Comparison of ENCODE assay signal across 11 cellular contexts in the genomic region with DNA sequence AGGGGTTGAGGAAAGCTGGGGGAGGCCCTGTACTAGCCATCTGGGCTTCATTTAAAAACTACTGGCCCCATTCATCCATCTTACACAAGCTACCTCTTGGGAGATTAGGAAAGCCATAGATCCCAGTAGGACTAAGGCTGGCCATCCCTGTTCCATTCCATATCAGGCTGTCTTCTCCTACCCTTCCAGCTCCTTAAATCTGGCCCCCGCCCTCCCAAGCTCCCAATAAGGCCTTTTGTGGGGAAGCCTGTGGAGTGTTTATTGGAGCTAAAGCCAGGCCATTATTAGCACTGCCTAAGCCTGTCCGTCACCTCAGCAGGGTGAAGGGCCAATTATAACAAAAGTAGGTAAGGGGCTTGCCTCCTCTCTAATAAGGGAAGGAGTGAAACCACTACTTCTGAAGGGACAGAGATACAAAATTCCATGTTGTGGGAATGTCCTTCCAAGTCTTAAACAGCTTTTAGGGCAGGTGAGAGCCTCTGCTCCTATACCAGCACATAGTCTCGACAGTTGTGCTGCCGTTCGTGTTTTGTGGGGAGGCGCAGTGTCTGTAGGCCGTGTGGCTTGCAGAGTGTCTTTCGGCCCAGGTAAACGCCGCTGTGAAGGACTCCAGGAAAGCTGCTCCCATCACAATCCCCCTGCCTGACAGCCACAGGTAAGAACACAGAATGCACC. TPM values are rescaled to one million over a fixed set of nuclear protein-coding genes. Genes with fewer than 3 reads are reported as not detected.
A peak's percentile ranks its signal among the peaks of the same experiment; 100 is the strongest.
DNase-seq lines count a peak whose midpoint lies in the region; ATAC-seq and TF ChIP-seq lines count a peak whose summit lies in the region.
"Had no signal": no experiment of that assay in that cellular context is flagged by ENCODE, and none has a peak within 500 bp of the region (broad histone marks: within the 10 kb centered on the region; RNA-seq: fewer than 3 reads in every experiment).

No MANE protein-coding gene starts in this region.

- H3K27ac Mint-ChIP-seq in WTC11, result peak overlapping the region; percentile 95

- peaks cover 23 to 28% of the 10 kb centered on the region in 2 experiments; a peak in 3 of 4 replicates for H3K4me1 ChIP-seq in SK-N-SH (ENCODE audit: control insufficient read depth in 1 of 2, insufficient read depth in 2 of 2, low read depth in 1 of 2, low read length in 1 of 2)
- peaks cover 0 to 69% (median 18%) of the 10 kb centered on the region in 3 donors for H3K4me1 ChIP-seq in gastroesophageal sphincter
- peaks cover 37 to 52% (median 48%) of the 10 kb centered on the region in 3 donors for H3K4me1 ChIP-seq in skeletal muscle tissue (ENCODE audit: control insufficient read depth in 3 of 3, insufficient read depth in 3 of 3, low read length in 3 of 3)

- H3K9ac ChIP-seq in SK-N-SH (no peak overlapping the region), skeletal muscle tissue (ENCODE audit: low read depth in 1 of 3, low read length in 3 of 3) (peak overlapping the region in 2 of 3 donors; percentile 0 to 100)

- H3K27ac ChIP-seq in SK-N-SH (ENCODE audit: low read depth in 2 of 2, low read length in 1 of 2), result peak overlapping the region in 1 of 2 experiments; percentile 82; a peak in 1 of 4 replicates
- H3K27ac ChIP-seq in gastroesophageal sphincter, result peak overlapping the region; percentile 93 to 99 (median 98)
- peak overlapping the region; percentile 98 for H3K27ac ChIP-seq in skeletal muscle tissue (ENCODE audit: low read depth, low read length)

- TF ChIP-seq RAD21 in SK-N-SH (IDR thresholded peaks at IDR 0.05; ENCODE audit: low read length), result no peak

- peaks cover 47% of the 10 kb centered on the region for H3K79me2 ChIP-seq in SK-N-SH (ENCODE audit: insufficient read depth)

- H3K36me3 Mint-ChIP-seq in WTC11, result peaks cover 67% of the 10 kb centered on the region

- H3F3A ChIP-seq in SK-N-SH (replicated peaks; ENCODE audit: insufficient read depth), result peaks cover 69% of the 10 kb centered on the region

- WGBS in SK-N-SH (ENCODE audit: low lambda C conversion rate), result 95% methylated on average over 10 of the region's 10 CpGs
- 57 to 58% methylated on average over 1 to 5 of the region's 10 CpGs for WGBS in gastroesophageal sphincter (ENCODE audit: low coverage in 1 of 2), 2 donors

- TF ChIP-seq EP300 in SK-N-SH (IDR thresholded peaks at IDR 0.05; ENCODE audit: borderline replicate concordance in 1 of 2, low read depth in 1 of 2, low read length in 1 of 2) (no peak), gastroesophageal sphincter (IDR thresholded peaks at IDR 0.05) (no peak)

- H3K9me3 ChIP-seq in SK-N-SH (no peaks in the 10 kb centered on the region), gastroesophageal sphincter (no peaks in the 10 kb centered on the region), skeletal muscle tissue (ENCODE audit: control insufficient read depth in 3 of 3, low read length in 3 of 3) (no peaks in the 10 kb centered on the region)
- H3K9me3 ChIP-seq: ovary had no signal

- H2AFZ ChIP-seq in SK-N-SH (ENCODE audit: low read depth), result no peak overlapping the region

- POLR2A ChIA-PET in SK-N-SH (lab: Yijun Ruan, JAX), result interaction anchor here (1.1 to 2.1 kb wide), 4 partner anchors 11 to 43 kb away, joined by 3 to 12 read pairs (median 6); a partner anchor contains a TSS
- POLR2A ChIA-PET in WTC11 (lab: Charles Lee), result interaction anchor here (0.7 to 7.2 kb wide), 10 partner anchors 10 to 1862 kb away, joined by 3 to 104 read pairs (median 12); a partner anchor contains a TSS

- no peaks in the 10 kb centered on the region for H3K9me3 Mint-ChIP-seq in WTC11

- peaks cover 49% of the 10 kb centered on the region for H3K4me1 Mint-ChIP-seq in WTC11

- ATAC-seq in SK-N-SH treated with all-trans-retinoic acid at 6 μM for 48 hours (no peak), WTC11 (no peak), gastroesophageal sphincter (no peak), HG03565 (IDR thresholded peaks at IDR 0.05; ENCODE audit: unreplicated experiment) (no peak)
- ATAC-seq: esophagus mucosa had no signal

- CTCF ChIA-PET in SK-N-SH (lab: Yijun Ruan, JAX), result interaction anchor here (0.8 to 7.8 kb wide), 11 partner anchors 10 to 97 kb away, joined by 3 to 60 read pairs (median 3); a partner anchor contains a TSS
- CTCF ChIA-PET in WTC11 (lab: Charles Lee), result interaction anchor here (1.2 to 3.4 kb wide), 6 partner anchors 10 to 43 kb away, joined by 3 to 21 read pairs (median 12); a partner anchor contains a TSS

- H4K20me1 ChIP-seq in SK-N-SH (ENCODE audit: insufficient read depth), result peaks cover 42% of the 10 kb centered on the region

- no peaks in the 10 kb centered on the region for H3K9me2 ChIP-seq in SK-N-SH

- H3K27me3 ChIP-seq in SK-N-SH (ENCODE audit: insufficient read depth), result no peaks in the 10 kb centered on the region
- no peaks in the 10 kb centered on the region for H3K27me3 ChIP-seq in gastroesophageal sphincter
- no peaks in the 10 kb centered on the region for H3K27me3 ChIP-seq in skeletal muscle tissue (ENCODE audit: control insufficient read depth in 3 of 3, insufficient read depth in 3 of 3, low read length in 3 of 3)
- H3K27me3 ChIP-seq: ovary had no signal

- H3K4me3 Mint-ChIP-seq in WTC11, result peak overlapping the region; percentile 7

- peak overlapping the region; percentile 97 for H3K4me2 ChIP-seq in SK-N-SH

- no peaks in the 10 kb centered on the region for H3K27me3 Mint-ChIP-seq in WTC11 (ENCODE audit: low read depth)

- TF ChIP-seq CTCF in SK-N-SH (IDR thresholded peaks at IDR 0.05) (no peak), WTC11 (IDR thresholded peaks at IDR 0.05) (no peak), gastroesophageal sphincter (IDR thresholded peaks at IDR 0.05) (no peak)

- TF ChIP-seq POLR2A in gastroesophageal sphincter (IDR thresholded peaks at IDR 0.05), result peak in 1 of 2 donors; percentile 5

- H3K4me3 ChIP-seq in SK-N-SH (ENCODE audit: low read depth in 2 of 2, low read length in 1 of 2), result no peak overlapping the region
- H3K4me3 ChIP-seq in gastroesophageal sphincter, result peak overlapping the region; percentile 71 to 82
- H3K4me3 ChIP-seq in skeletal muscle tissue (ENCODE audit: low read length in 3 of 3), result no peak overlapping the region

- DNase-seq in SK-N-SH (no peak), WTC11 (ENCODE audit: low spot score) (no peak), AML-193 (lab: John Stamatoyannopoulos, UW) (no peak), CD1c-positive myeloid dendritic cell (ENCODE audit: extremely low spot score) (no peak)
- DNase-seq: NK-92 treated with Interleukin-12 subunit alpha and Interleukin-12 subunit beta, amount 100 ng/mL, for 24 hours; ovary had no signal

- peaks cover 52 to 54% of the 10 kb centered on the region in 2 experiments for H3K36me3 ChIP-seq in SK-N-SH (replicated peaks in 1 of 2; ENCODE audit: control insufficient read depth in 1 of 2, insufficient read depth in 2 of 2, low read length in 1 of 2)
- H3K36me3 ChIP-seq in gastroesophageal sphincter, result peaks cover 0 to 74% of the 10 kb centered on the region in 2 donors
- peaks cover 46 to 57% (median 55%) of the 10 kb centered on the region in 3 donors for H3K36me3 ChIP-seq in skeletal muscle tissue (ENCODE audit: control insufficient read depth in 3 of 3, insufficient read depth in 3 of 3, low read length in 3 of 3)
- H3K36me3 ChIP-seq: ovary had no signal

TF ChIP-seq in SK-N-SH, 30 proteins besides CTCF, POLR2A, EP300 and RAD21 (continues in another document):
- TF ChIP-seq GABPA (IDR thresholded peaks at IDR 0.05; ENCODE audit: low read depth), result no peak
- TF ChIP-seq POLR2AphosphoS5 (IDR thresholded peaks at IDR 0.05; ENCODE audit: low read depth, low read length), result no peak; the same call in none of the 2 replicates
- no peak for TF ChIP-seq RCOR1 (IDR thresholded peaks at IDR 0.05; ENCODE audit: low read length)
- no peak for TF ChIP-seq FOXM1 (IDR thresholded peaks at IDR 0.05; ENCODE audit: low read depth)

TF ChIP-seq in SK-N-SH treated with all-trans-retinoic acid at 6 μM for 48 hours, 23 proteins besides CTCF, POLR2A, EP300 and RAD21 (continues in another document):
- TF ChIP-seq SNAI2 (CRISPR knock-in tag; IDR thresholded peaks at IDR 0.05), result no peak
- TF ChIP-seq ZNF8 (CRISPR knock-in tag; IDR thresholded peaks at IDR 0.05), result no peak

TF ChIP-seq in WTC11, 78 proteins besides CTCF, POLR2A, EP300 and RAD21 (continues in another document):
- TF ChIP-seq IRF2 (CRISPR knock-in tag; IDR thresholded peaks at IDR 0.05; ENCODE audit: borderline replicate concordance, low read depth) (no peak), SMAD4 (CRISPR knock-in tag; IDR thresholded peaks at IDR 0.05) (no peak), SMAD3 (CRISPR knock-in tag; IDR thresholded peaks at IDR 0.05; ENCODE audit: borderline replicate concordance) (no peak)

RNA-seq across cellular contexts. Expression of a gene that starts 3.7 kb away (rescaled TPM):
- polyA plus RNA-seq in SK-N-SH (2012; rRNA removed), result 4,697 and 4,711 TPM in 2 replicates
- 5,071 and 5,786 TPM in 2 replicates for polyA plus RNA-seq in SK-N-SH (2012; cell fraction: cytosol; rRNA removed)
- 2,747 and 3,220 TPM in 2 replicates for polyA plus RNA-seq in SK-N-SH (2012; cell fraction: nucleus; rRNA removed)
- total RNA-seq in WTC11 (2021) (835 to 932 TPM (median 844 TPM) in 3 replicates), gastroesophageal sphincter (1,000 to 10,000 TPM; 5,300 to 6,545 (median 5,874) TPM), skeletal muscle tissue (859 TPM)

RNA-seq across cellular contexts. Expression of a gene that starts 9.4 kb away (rescaled TPM):
- polyA plus RNA-seq in SK-N-SH (2012; rRNA removed), result 203 and 234 TPM in 2 replicates
- 217 and 220 TPM in 2 replicates for polyA plus RNA-seq in SK-N-SH (2012; cell fraction: cytosol; rRNA removed)
- polyA plus RNA-seq in SK-N-SH (2012; cell fraction: nucleus; rRNA removed), result 99.3 and 133 TPM in 2 replicates
- total RNA-seq in WTC11 (2021) (171 to 180 TPM (median 173 TPM) in 3 replicates), gastroesophageal sphincter (10 to 100 TPM; 14.3 to 57.9 (median 28.0) TPM), skeletal muscle tissue (451 TPM)

RNA-seq across cellular contexts. Expression of a gene that starts 27.5 kb away (rescaled TPM):
- 64.3 and 73.0 TPM in 2 replicates for polyA plus RNA-seq in SK-N-SH (2012; rRNA removed)
- polyA plus RNA-seq in SK-N-SH (2012; cell fraction: cytosol; rRNA removed), result 41.9 and 47.1 TPM in 2 replicates
- 145 and 203 TPM in 2 replicates for polyA plus RNA-seq in SK-N-SH (2012; cell fraction: nucleus; rRNA removed)
- total RNA-seq in WTC11 (2021) (72.8 to 77.9 TPM (median 76.8 TPM) in 3 replicates), gastroesophageal sphincter (100 to 1,000 TPM in 1 of 4 donors, 10 to 100 TPM in 3; 76.5 to 109 (median 85.1) TPM), skeletal muscle tissue (43.8 TPM)

RNA-seq across cellular contexts. Expression of a gene that starts 33.7 kb away (rescaled TPM):
- 132 and 143 TPM in 2 replicates for polyA plus RNA-seq in SK-N-SH (2012; rRNA removed)
- polyA plus RNA-seq in SK-N-SH (2012; cell fraction: cytosol; rRNA removed), result 76.6 and 100 TPM in 2 replicates
- 203 and 237 TPM in 2 replicates for polyA plus RNA-seq in SK-N-SH (2012; cell fraction: nucleus; rRNA removed)
- total RNA-seq in WTC11 (2021) (77.7 to 80.8 TPM (median 80.1 TPM) in 3 replicates), gastroesophageal sphincter (100 to 1,000 TPM; 128 to 234 (median 167) TPM), skeletal muscle tissue (149 TPM)

RNA-seq across cellular contexts. Expression of a gene that starts 43.7 kb away (rescaled TPM):
- polyA plus RNA-seq in SK-N-SH (2012; rRNA removed), result 1.9 and 2.0 TPM in 2 replicates
- 1.1 and 1.3 TPM in 2 replicates for polyA plus RNA-seq in SK-N-SH (2012; cell fraction: cytosol; rRNA removed)
- polyA plus RNA-seq in SK-N-SH (2012; cell fraction: nucleus; rRNA removed), result 4.3 and 4.4 TPM in 2 replicates
- total RNA-seq in WTC11 (2021) (11.3 to 13.6 TPM (median 13.1 TPM) in 3 replicates), gastroesophageal sphincter (1 to 10 TPM; 5.0 to 7.4 (median 5.8) TPM), skeletal muscle tissue (5.7 TPM)

Comparison
In these comparisons a context has a peak if more than half of its experiments do, and no peak if none do; other contexts are left out.
1. H3K4me3 ChIP-seq: peak in gastroesophageal sphincter (2 of 2); none in SK-N-SH (0 of 2) and skeletal muscle tissue (0 of 3).